Comparison of ENCODE assay signal across 1 cellular context in genomic region chr3:14848906-14849305, GRCh38.
TF ChIP-seq lines count a peak whose summit lies in the region.

No MANE protein-coding gene starts in this region.

TF ChIP-seq in WTC11, 78 proteins besides CTCF, POLR2A, EP300 and RAD21 (continued from another document):
- no peak for TF ChIP-seq ATF2 (CRISPR knock-in tag; IDR thresholded peaks at IDR 0.05; ENCODE audit: borderline replicate concordance, low read depth)
- TF ChIP-seq HMGA2 (CRISPR knock-in tag; IDR thresholded peaks at IDR 0.05), result no peak
- no peak for TF ChIP-seq AFF4 (CRISPR knock-in tag; IDR thresholded peaks at IDR 0.05; ENCODE audit: borderline replicate concordance)
- no peak for TF ChIP-seq ZNF121 (CRISPR knock-in tag; IDR thresholded peaks at IDR 0.05)
- TF ChIP-seq NR2C2 (CRISPR knock-in tag; IDR thresholded peaks at IDR 0.05), result no peak
- no peak for TF ChIP-seq KAT7 (CRISPR knock-in tag; IDR thresholded peaks at IDR 0.05; ENCODE audit: borderline replicate concordance)
- no peak for TF ChIP-seq NR1H2 (CRISPR knock-in tag; IDR thresholded peaks at IDR 0.05)
- no peak for TF ChIP-seq PRDM15 (CRISPR knock-in tag; IDR thresholded peaks at IDR 0.05)
